Comparison of ENCODE assay signal across 21 cellular contexts in the genomic region with DNA sequence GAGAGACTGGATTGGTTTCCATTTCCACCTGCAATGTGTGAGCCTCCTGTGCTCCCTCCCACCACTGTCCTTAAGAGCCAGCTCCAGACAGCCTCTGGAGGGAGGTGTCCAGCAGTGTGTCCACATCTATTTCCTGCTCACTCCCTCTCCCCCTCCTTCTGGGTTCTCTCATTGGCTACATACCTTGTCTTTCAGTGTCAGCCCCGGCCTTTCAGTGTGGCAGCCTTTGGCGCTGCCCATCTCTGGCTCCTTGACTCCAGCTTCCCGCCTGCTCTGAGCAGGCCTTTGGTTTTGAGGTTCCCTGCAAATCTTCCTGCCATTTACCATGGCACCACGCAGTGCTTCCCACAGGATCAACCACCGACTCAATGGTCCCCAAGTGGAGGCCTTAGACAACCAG. TPM values are rescaled to one million over a fixed set of nuclear protein-coding genes. Genes with fewer than 3 reads are reported as not detected.
DNase-seq lines count a peak whose midpoint lies in the region; ATAC-seq, FAIRE-seq and TF ChIP-seq lines count a peak whose summit lies in the region.
"Had no signal": no experiment of that assay in that cellular context is flagged by ENCODE, and none has a peak within 500 bp of the region (broad histone marks: within the 10 kb centered on the region; RNA-seq: fewer than 3 reads in every experiment).

No MANE protein-coding gene starts in this region.

- H3K4me2 ChIP-seq in A549: no peak overlapping the region
- H3K4me2 ChIP-seq: BLaER1 treated with 17β-estradiol and CSF1 and Interleukin-3, amounts not matched to agents 10 nM and 100 nM had no signal

- intact Hi-C loops in Panc1 (cut with micrococcal nuclease; ENCODE audit: unreplicated experiment): no loop called here
- intact Hi-C loops in left lung (cut with DNase I): no loop called here
- intact Hi-C loops in head of caudate nucleus (cut with DNase I): no loop called here

- no TSS peak for BruUV-seq in Panc1 (replicated peaks; lab: Mats Ljungman, UMichigan)

- H3K27me3 ChIP-seq in Panc1 (ENCODE audit: control insufficient read depth, insufficient read depth, low read length) (no peaks in the 10 kb centered on the region), left lung (no peaks in the 10 kb centered on the region)
- H3K27me3 ChIP-seq: BLaER1 treated with 17β-estradiol and CSF1 and Interleukin-3, amounts not matched to agents 10 nM and 100 nM; right atrium auricular region had no signal

- in situ Hi-C loops in Panc1 (cut with HindIII; ENCODE audit: low pct_unique_long_range_greater_than_20kb, low sequenced_read_pairs): no loop called here

- TF ChIP-seq CTCF in A549 (IDR thresholded peaks at IDR 0.05) (no peak), Panc1 (IDR thresholded peaks at IDR 0.05) (no peak), left lung (IDR thresholded peaks at IDR 0.05) (no peak)

- no peak for FAIRE-seq in A549 (lab: Jason Lieb, UNC)
- FAIRE-seq: D721Med, G401.6 had no signal

- no peak overlapping the region for H3K4me3 ChIP-seq in A549
- no peak overlapping the region for H3K4me3 ChIP-seq in Panc1 (ENCODE audit: low read depth in 2 of 2, low read length in 2 of 2)
- no peak overlapping the region for H3K4me3 ChIP-seq in left lung
- H3K4me3 ChIP-seq: BLaER1 treated with 17β-estradiol and CSF1 and Interleukin-3, amounts not matched to agents 10 nM and 100 nM; right atrium auricular region had no signal

- H3K9me3 ChIP-seq in A549: no peaks in the 10 kb centered on the region
- no peaks in the 10 kb centered on the region for H3K9me3 ChIP-seq in Panc1 (ENCODE audit: control insufficient read depth, insufficient read depth, low read depth, low read length)
- H3K9me3 ChIP-seq in left lung: no peaks in the 10 kb centered on the region
- H3K9me3 ChIP-seq: BLaER1 treated with 17β-estradiol and CSF1 and Interleukin-3, amounts not matched to agents 10 nM and 100 nM; right atrium auricular region had no signal

- TF ChIP-seq POLR2A in A549 (IDR thresholded peaks at IDR 0.05; ENCODE audit: low read length): no peak

- WGBS in A549 (ENCODE audit: missing lambda C conversion rate): 88% methylated on average over 5 of the region's 5 CpGs

- H3K27ac ChIP-seq in A549: peak overlapping the region in 1 of 2 experiments; percentile 38; a peak in 2 of 6 replicates
- no peak overlapping the region for H3K27ac ChIP-seq in Panc1 (ENCODE audit: low read length)
- no peak overlapping the region for H3K27ac ChIP-seq in left lung
- H3K27ac ChIP-seq: BLaER1 treated with 17β-estradiol and CSF1 and Interleukin-3, amounts not matched to agents 10 nM and 100 nM; right atrium auricular region; VCaP had no signal

- TF ChIP-seq EP300 in A549 (IDR thresholded peaks at IDR 0.05): no peak

- H3K36me3 ChIP-seq in Panc1 (ENCODE audit: control insufficient read depth, insufficient read depth, low read length) (no peaks in the 10 kb centered on the region), left lung (no peaks in the 10 kb centered on the region)
- H3K36me3 ChIP-seq: BLaER1 treated with 17β-estradiol and CSF1 and Interleukin-3, amounts not matched to agents 10 nM and 100 nM; right atrium auricular region had no signal

- POLR2A ChIA-PET in A549 (lab: Yijun Ruan, JAX) (no interaction called here), Panc1 (lab: Charles Lee) (no interaction called here)

- 0 out of 3 replicates have a peak, but pooled peaks cover 4% of the 10 kb centered on the region for H3K4me1 ChIP-seq in A549
- no peaks in the 10 kb centered on the region for H3K4me1 ChIP-seq in Panc1 (ENCODE audit: control insufficient read depth, insufficient read depth, low read length)
- no peaks in the 10 kb centered on the region for H3K4me1 ChIP-seq in left lung
- H3K4me1 ChIP-seq: BLaER1 treated with 17β-estradiol and CSF1 and Interleukin-3, amounts not matched to agents 10 nM and 100 nM; right atrium auricular region had no signal

- DNase-seq in A549 (ENCODE audit: low read depth in 1 of 2, low spot score in 1 of 2) (peak in 1 of 2 experiments; percentile 76), HT-29 (ENCODE audit: low spot score) (peak; percentile 31), Panc1 (ENCODE audit: low read depth, low spot score) (no peak), left lung (no peak), head of caudate nucleus (no peak), NCI-H524 treated with DMSO at 0.1 percent for 48 hours (lab: John Stamatoyannopoulos, UW) (no peak), activated T-cell treated with anti-CD3 and anti-CD28 coated beads for 4 hours (no peak)
- DNase-seq: activated CD4-positive, alpha-beta T cell treated with anti-CD3 and anti-CD28 coated beads, Interleukin-2, amount 50 U/mL, for 48 hours; activated naive CD4-positive, alpha-beta T cell; amniotic stem cell; KBM-7; NCI-H2081; NCI-H526; stimulated activated CD4-positive, alpha-beta T cell treated with anti-CD3 and anti-CD28 coated beads, Interleukin-12 subunit alpha, Interleukin-12 subunit beta, amount 100 ng/mL, for 4 hours; T-helper 2 cell had no signal

- CTCF ChIA-PET in A549 (lab: Yijun Ruan, JAX): interaction anchor here (0.8 to 1.0 kb wide), 4 partner anchors 12 to 150 kb away, joined by 3 to 5 read pairs (median 4); no protein-coding TSS in a partner anchor
- CTCF ChIA-PET in Panc1 (lab: Charles Lee): no interaction called here

- ATAC-seq in A549 (peak; percentile 82 to 96), Panc1 (peak; percentile 75), left lung (peak; percentile 47), GM18907 (IDR thresholded peaks at IDR 0.05; ENCODE audit: unreplicated experiment) (no peak)

- no peak for TF ChIP-seq RAD21 in A549 (conservative IDR thresholded peaks at IDR 0.05 in 1 of 2, IDR thresholded peaks at IDR 0.05 in 1 of 2)

TF ChIP-seq in A549, 52 proteins besides CTCF, POLR2A, EP300 and RAD21:
- TF ChIP-seq, protein P1, sequence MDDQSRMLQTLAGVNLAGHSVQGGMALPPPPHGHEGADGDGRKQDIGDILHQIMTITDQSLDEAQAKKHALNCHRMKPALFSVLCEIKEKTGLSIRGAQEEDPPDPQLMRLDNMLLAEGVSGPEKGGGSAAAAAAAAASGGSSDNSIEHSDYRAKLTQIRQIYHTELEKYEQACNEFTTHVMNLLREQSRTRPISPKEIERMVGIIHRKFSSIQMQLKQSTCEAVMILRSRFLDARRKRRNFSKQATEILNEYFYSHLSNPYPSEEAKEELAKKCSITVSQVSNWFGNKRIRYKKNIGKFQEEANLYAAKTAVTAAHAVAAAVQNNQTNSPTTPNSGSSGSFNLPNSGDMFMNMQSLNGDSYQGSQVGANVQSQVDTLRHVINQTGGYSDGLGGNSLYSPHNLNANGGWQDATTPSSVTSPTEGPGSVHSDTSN (IDR thresholded peaks at IDR 0.05): 0 out of 2 replicates have a peak, but pooled peaks have one; percentile 20
- TF ChIP-seq, protein P2, sequence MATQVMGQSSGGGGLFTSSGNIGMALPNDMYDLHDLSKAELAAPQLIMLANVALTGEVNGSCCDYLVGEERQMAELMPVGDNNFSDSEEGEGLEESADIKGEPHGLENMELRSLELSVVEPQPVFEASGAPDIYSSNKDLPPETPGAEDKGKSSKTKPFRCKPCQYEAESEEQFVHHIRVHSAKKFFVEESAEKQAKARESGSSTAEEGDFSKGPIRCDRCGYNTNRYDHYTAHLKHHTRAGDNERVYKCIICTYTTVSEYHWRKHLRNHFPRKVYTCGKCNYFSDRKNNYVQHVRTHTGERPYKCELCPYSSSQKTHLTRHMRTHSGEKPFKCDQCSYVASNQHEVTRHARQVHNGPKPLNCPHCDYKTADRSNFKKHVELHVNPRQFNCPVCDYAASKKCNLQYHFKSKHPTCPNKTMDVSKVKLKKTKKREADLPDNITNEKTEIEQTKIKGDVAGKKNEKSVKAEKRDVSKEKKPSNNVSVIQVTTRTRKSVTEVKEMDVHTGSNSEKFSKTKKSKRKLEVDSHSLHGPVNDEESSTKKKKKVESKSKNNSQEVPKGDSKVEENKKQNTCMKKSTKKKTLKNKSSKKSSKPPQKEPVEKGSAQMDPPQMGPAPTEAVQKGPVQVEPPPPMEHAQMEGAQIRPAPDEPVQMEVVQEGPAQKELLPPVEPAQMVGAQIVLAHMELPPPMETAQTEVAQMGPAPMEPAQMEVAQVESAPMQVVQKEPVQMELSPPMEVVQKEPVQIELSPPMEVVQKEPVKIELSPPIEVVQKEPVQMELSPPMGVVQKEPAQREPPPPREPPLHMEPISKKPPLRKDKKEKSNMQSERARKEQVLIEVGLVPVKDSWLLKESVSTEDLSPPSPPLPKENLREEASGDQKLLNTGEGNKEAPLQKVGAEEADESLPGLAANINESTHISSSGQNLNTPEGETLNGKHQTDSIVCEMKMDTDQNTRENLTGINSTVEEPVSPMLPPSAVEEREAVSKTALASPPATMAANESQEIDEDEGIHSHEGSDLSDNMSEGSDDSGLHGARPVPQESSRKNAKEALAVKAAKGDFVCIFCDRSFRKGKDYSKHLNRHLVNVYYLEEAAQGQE (IDR thresholded peaks at IDR 0.05): no peak
- TF ChIP-seq KDM5A (IDR thresholded peaks at IDR 0.05): no peak
- TF ChIP-seq NPAS2 (CRISPR knock-in tag; IDR thresholded peaks at IDR 0.05; ENCODE audit: borderline replicate concordance): no peak
- TF ChIP-seq JUN (IDR thresholded peaks at IDR 0.05): no peak
TF ChIP-seq in A549: peak in this region for 1.

RNA-seq across cellular contexts. Expression of a gene that starts 19.0 kb away (rescaled TPM):
- polyA plus RNA-seq in A549 (2011; rRNA removed) (30.3 and 46.2 TPM in 2 replicates), A549 (2017; fragmentation: RNase III; extraction: RNeasy Plus Mini Kit Qiagen cat#74134 plus additional on column Dnase treatment) (47.0 to 55.6 TPM (median 50.5 TPM) in 3 replicates)
- polyA plus RNA-seq in A549 (2012; cell fraction: cytosol; rRNA removed): 15.4 and 22.0 TPM in 2 replicates
- polyA plus RNA-seq in A549 (2012; cell fraction: nucleus; rRNA removed): 23.1 and 39.4 TPM in 2 replicates
- 62.1 and 63.5 TPM in 2 replicates for polyA minus RNA-seq in A549 (2011; rRNA and poly(A)+ RNA removed)
- total RNA-seq in HT-29 (2014; rRNA removed; shearing (Covaris generic)): 11.6 and 16.3 TPM in 2 replicates
- total RNA-seq in Panc1 (2021; ENCODE audit: unreplicated experiment) (73.6 TPM), left lung (10 to 100 TPM; 42.2 to 63.5 TPM)
- 22.0 TPM for polyA plus RNA-seq in Panc1 (2012; ENCODE audit: insufficient read length)
